In the genomic region with DNA sequence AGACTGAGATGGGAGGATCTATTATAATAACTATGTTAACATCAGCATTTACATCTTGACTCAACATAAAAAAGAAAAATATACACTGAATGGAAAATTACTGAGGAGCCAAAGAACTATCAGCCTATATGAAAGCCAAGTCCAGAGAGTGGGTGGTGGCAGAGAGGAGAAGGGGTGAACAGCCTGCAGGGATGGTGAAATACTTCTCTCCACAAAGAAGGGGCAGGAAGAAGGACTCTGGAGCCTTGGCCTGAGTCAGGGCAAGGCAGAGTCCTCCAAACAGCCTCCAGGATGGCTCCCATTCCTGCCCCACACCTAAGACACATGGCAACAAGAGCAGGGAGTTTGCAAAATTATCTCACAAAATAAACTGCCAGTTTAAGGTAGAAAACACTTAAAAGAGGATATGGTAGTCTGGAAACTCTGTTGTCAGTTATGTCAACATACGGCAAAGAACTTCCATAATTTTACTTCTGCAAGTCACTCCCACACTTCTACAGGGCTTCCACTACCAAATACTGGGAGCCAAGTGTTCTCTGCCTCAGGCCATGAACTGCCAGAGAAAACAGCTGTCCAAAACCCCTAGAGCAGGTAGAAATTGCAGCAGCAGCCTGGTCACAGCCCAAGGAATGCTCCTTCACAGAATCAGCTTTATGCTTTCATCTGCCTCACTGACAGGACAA, we compare ENCODE assay signal across 1 cellular context.
TF ChIP-seq lines count a peak whose summit lies in the region.

No MANE protein-coding gene starts in this region.

TF ChIP-seq in IMR-90, 13 proteins besides CTCF, POLR2A, EP300 and RAD21:
- TF ChIP-seq FOS (IDR thresholded peaks at IDR 0.05; ENCODE audit: low read depth, low read length), result no peak
- TF ChIP-seq BHLHE40 (IDR thresholded peaks at IDR 0.05; ENCODE audit: low read depth, low read length), result no peak
- no peak for TF ChIP-seq RFX5 (IDR thresholded peaks at IDR 0.05; ENCODE audit: low read depth, low read length)
- TF ChIP-seq, protein P1, sequence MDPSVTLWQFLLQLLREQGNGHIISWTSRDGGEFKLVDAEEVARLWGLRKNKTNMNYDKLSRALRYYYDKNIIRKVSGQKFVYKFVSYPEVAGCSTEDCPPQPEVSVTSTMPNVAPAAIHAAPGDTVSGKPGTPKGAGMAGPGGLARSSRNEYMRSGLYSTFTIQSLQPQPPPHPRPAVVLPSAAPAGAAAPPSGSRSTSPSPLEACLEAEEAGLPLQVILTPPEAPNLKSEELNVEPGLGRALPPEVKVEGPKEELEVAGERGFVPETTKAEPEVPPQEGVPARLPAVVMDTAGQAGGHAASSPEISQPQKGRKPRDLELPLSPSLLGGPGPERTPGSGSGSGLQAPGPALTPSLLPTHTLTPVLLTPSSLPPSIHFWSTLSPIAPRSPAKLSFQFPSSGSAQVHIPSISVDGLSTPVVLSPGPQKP (IDR thresholded peaks at IDR 0.05; ENCODE audit: borderline replicate concordance, low read depth, low read length), result no peak
- no peak for TF ChIP-seq RCOR1 (IDR thresholded peaks at IDR 0.05; ENCODE audit: insufficient replicate concordance, low read length)
- no peak for TF ChIP-seq CEBPB (IDR thresholded peaks at IDR 0.05; ENCODE audit: low read depth, low read length)
- TF ChIP-seq, protein P2, sequence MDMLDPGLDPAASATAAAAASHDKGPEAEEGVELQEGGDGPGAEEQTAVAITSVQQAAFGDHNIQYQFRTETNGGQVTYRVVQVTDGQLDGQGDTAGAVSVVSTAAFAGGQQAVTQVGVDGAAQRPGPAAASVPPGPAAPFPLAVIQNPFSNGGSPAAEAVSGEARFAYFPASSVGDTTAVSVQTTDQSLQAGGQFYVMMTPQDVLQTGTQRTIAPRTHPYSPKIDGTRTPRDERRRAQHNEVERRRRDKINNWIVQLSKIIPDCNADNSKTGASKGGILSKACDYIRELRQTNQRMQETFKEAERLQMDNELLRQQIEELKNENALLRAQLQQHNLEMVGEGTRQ (IDR thresholded peaks at IDR 0.05; ENCODE audit: low read depth, low read length), result no peak
- TF ChIP-seq MAZ (IDR thresholded peaks at IDR 0.05; ENCODE audit: borderline replicate concordance, low read depth, low read length), result no peak
- no peak for TF ChIP-seq CHD1 (IDR thresholded peaks at IDR 0.05; ENCODE audit: low read depth, low read length)
- no peak for TF ChIP-seq NFE2L2 (IDR thresholded peaks at IDR 0.05; ENCODE audit: low read depth, low read length)
- no peak for TF ChIP-seq SMC3 (IDR thresholded peaks at IDR 0.05; ENCODE audit: low read depth, low read length)
- no peak for TF ChIP-seq MXI1 (IDR thresholded peaks at IDR 0.05; ENCODE audit: borderline replicate concordance, low read depth, low read length)
